In genomic region chr7:148306759-148307158, GRCh38 we compare ENCODE assay signal across 21 cellular contexts.
DNase-seq lines count a peak whose midpoint lies in the region; ATAC-seq and TF ChIP-seq lines count a peak whose summit lies in the region.
"Had no signal": no experiment of that assay in that cellular context is flagged by ENCODE, and none has a peak within 500 bp of the region (broad histone marks: within the 10 kb centered on the region; RNA-seq: fewer than 3 reads in every experiment).

No MANE protein-coding gene starts in this region.

- H3K9ac ChIP-seq in smooth muscle cell (ENCODE audit: low read depth): no peak overlapping the region
- H3K9ac ChIP-seq in endodermal cell (ENCODE audit: extremely low read depth, low read length, poor library complexity, severe bottlenecking): no peak overlapping the region

- H3K27me3 ChIP-seq in smooth muscle cell (ENCODE audit: low read depth) (no peaks in the 10 kb centered on the region), endodermal cell (ENCODE audit: control insufficient read depth, insufficient read depth, low read length, poor library complexity, severe bottlenecking) (no peaks in the 10 kb centered on the region)
- H3K27me3 ChIP-seq: testis had no signal

- no peaks in the 10 kb centered on the region for H4K20me1 ChIP-seq in smooth muscle cell (ENCODE audit: low read depth)

- ATAC-seq in stimulated activated naive CD8-positive, alpha-beta T cell treated with anti-CD3 and anti-CD28 coated beads, Interleukin-15, Interleukin-2, amounts not matched to agents 100 U/mL and 50 U/mL, for 24 hours: no peak
- ATAC-seq in GM21723 (IDR thresholded peaks at IDR 0.05; ENCODE audit: unreplicated experiment) (peak; percentile 65), HG03442 (IDR thresholded peaks at IDR 0.05; ENCODE audit: unreplicated experiment) (peak; percentile 75)
- no peak for ATAC-seq in effector memory CD8-positive, alpha-beta T cell (replicated peaks)
- ATAC-seq: activated T-helper 17 cell treated with anti-CD3 and anti-CD28 coated beads, Interleukin-2, amount 50 U/mL, for 72 hours; PC-3 had no signal

- DNase-seq in stimulated activated naive CD8-positive, alpha-beta T cell treated with anti-CD3 and anti-CD28 coated beads, Interleukin-15, Interleukin-2, amounts not matched to agents 100 U/mL and 50 U/mL, for 24 hours: no peak
- no peak for DNase-seq in smooth muscle cell (lab: John Stamatoyannopoulos, UW; ENCODE audit: unreplicated experiment)
- no peak for DNase-seq in endodermal cell
- DNase-seq in activated CD4-positive, alpha-beta T cell treated with anti-CD3 and anti-CD28 coated beads for 1 hour: no peak
- no peak for DNase-seq in effector memory CD8-positive, alpha-beta T cell
- DNase-seq: activated CD4-positive, alpha-beta memory T cell treated with anti-CD3 and anti-CD28 coated beads, Interleukin-2, amount 10 ng/mL, durations not matched to agents 7 days and 5 days; CD4-positive, CD25-positive, alpha-beta regulatory T cell; erythroblast; glutamatergic neuron; Kasumi-1; mesenchymal stem cell; NCI-H146; NCI-H510A; PC-3; retina; testis had no signal

- H3K27ac ChIP-seq in smooth muscle cell (ENCODE audit: low read depth) (no peak overlapping the region), endodermal cell (ENCODE audit: low read depth, low read length) (no peak overlapping the region)
- H3K27ac ChIP-seq: testis had no signal

- no peaks in the 10 kb centered on the region for H3F3A ChIP-seq in smooth muscle cell (ENCODE audit: low read depth)

- peak overlapping the region; percentile 76 for H3K27ac Mint-ChIP-seq in stimulated activated naive CD8-positive, alpha-beta T cell treated with anti-CD3 and anti-CD28 coated beads, Interleukin-15, Interleukin-2, amounts not matched to agents 100 ng/mL and 50 ng/mL, for 24 hours
- no peak overlapping the region for H3K27ac Mint-ChIP-seq in endodermal cell
- no peak overlapping the region for H3K27ac Mint-ChIP-seq in effector memory CD8-positive, alpha-beta T cell
- H3K27ac Mint-ChIP-seq: activated CD4-positive, alpha-beta memory T cell treated with anti-CD3 and anti-CD28 coated beads, Interleukin-2, amount 10 ng/mL, durations not matched to agents 7 days and 5 days; activated T-helper 17 cell treated with anti-CD3 and anti-CD28 coated beads, Interleukin-2, amount 50 U/mL, for 72 hours had no signal

- TF ChIP-seq CTCF in smooth muscle cell (IDR thresholded peaks at IDR 0.05; ENCODE audit: borderline replicate concordance, insufficient read depth, poor library complexity, severe bottlenecking): no peak
- TF ChIP-seq CTCF in endodermal cell (conservative IDR thresholded peaks at IDR 0.05): no peak

- 76% methylated on average over 4 of the region's 4 CpGs for WGBS in smooth muscle cell (ENCODE audit: low lambda C conversion rate)
- WGBS in endodermal cell (ENCODE audit: insufficient coverage in 1 of 2, insufficient read length in 1 of 2), 2 experiments: 87 to 100% methylated on average over 2 to 4 of the region's 4 CpGs

- no peaks in the 10 kb centered on the region for H3K36me3 Mint-ChIP-seq in stimulated activated naive CD8-positive, alpha-beta T cell treated with anti-CD3 and anti-CD28 coated beads, Interleukin-15, Interleukin-2, amounts not matched to agents 100 ng/mL and 50 ng/mL, for 24 hours (ENCODE audit: low read depth)
- H3K36me3 Mint-ChIP-seq in endodermal cell (ENCODE audit: low read depth): no peaks in the 10 kb centered on the region
- no peaks in the 10 kb centered on the region for H3K36me3 Mint-ChIP-seq in effector memory CD8-positive, alpha-beta T cell (ENCODE audit: insufficient read depth)

- H3K4me3 ChIP-seq in smooth muscle cell (no peak overlapping the region), endodermal cell (ENCODE audit: low read length) (no peak overlapping the region)
- H3K4me3 ChIP-seq: testis had no signal

- H3K36me3 ChIP-seq in smooth muscle cell (ENCODE audit: low read depth) (no peaks in the 10 kb centered on the region), endodermal cell (ENCODE audit: control insufficient read depth, insufficient read depth, low read length) (no peaks in the 10 kb centered on the region)

- no peak overlapping the region for H2AFZ ChIP-seq in smooth muscle cell (ENCODE audit: low read depth)

- H3K4me1 Mint-ChIP-seq in stimulated activated naive CD8-positive, alpha-beta T cell treated with anti-CD3 and anti-CD28 coated beads, Interleukin-15, Interleukin-2, amounts not matched to agents 100 ng/mL and 50 ng/mL, for 24 hours (ENCODE audit: low read depth): peaks cover 38% of the 10 kb centered on the region
- H3K4me1 Mint-ChIP-seq in endodermal cell: peaks cover 59% of the 10 kb centered on the region
- H3K4me1 Mint-ChIP-seq in effector memory CD8-positive, alpha-beta T cell (ENCODE audit: low read depth in 2 of 2): no peaks in the 10 kb centered on the region
- H3K4me1 Mint-ChIP-seq: neural crest cell had no signal

- no peak overlapping the region for H3K4me3 Mint-ChIP-seq in stimulated activated naive CD8-positive, alpha-beta T cell treated with anti-CD3 and anti-CD28 coated beads, Interleukin-15, Interleukin-2, amounts not matched to agents 100 ng/mL and 50 ng/mL, for 24 hours
- no peak overlapping the region for H3K4me3 Mint-ChIP-seq in endodermal cell
- no peak overlapping the region for H3K4me3 Mint-ChIP-seq in effector memory CD8-positive, alpha-beta T cell
- H3K4me3 Mint-ChIP-seq: activated CD4-positive, alpha-beta memory T cell treated with anti-CD3 and anti-CD28 coated beads, Interleukin-2, amount 10 ng/mL, durations not matched to agents 7 days and 5 days; activated T-helper 17 cell treated with anti-CD3 and anti-CD28 coated beads, Interleukin-2, amount 50 U/mL, for 72 hours; CD4-positive, CD25-positive, alpha-beta regulatory T cell; neural crest cell had no signal

- peaks cover 7% of the 10 kb centered on the region for H3K4me1 ChIP-seq in smooth muscle cell (ENCODE audit: low read depth)
- H3K4me1 ChIP-seq in endodermal cell (ENCODE audit: control insufficient read depth, insufficient read depth, low read length): peaks cover 14% of the 10 kb centered on the region
- H3K4me1 ChIP-seq: testis had no signal

- H3K9me3 Mint-ChIP-seq in stimulated activated naive CD8-positive, alpha-beta T cell treated with anti-CD3 and anti-CD28 coated beads, Interleukin-15, Interleukin-2, amounts not matched to agents 100 ng/mL and 50 ng/mL, for 24 hours: no peaks in the 10 kb centered on the region
- H3K9me3 Mint-ChIP-seq in endodermal cell: no peaks in the 10 kb centered on the region
- H3K9me3 Mint-ChIP-seq in effector memory CD8-positive, alpha-beta T cell: no peaks in the 10 kb centered on the region
- H3K9me3 Mint-ChIP-seq: activated CD4-positive, alpha-beta memory T cell treated with anti-CD3 and anti-CD28 coated beads, Interleukin-2, amount 10 ng/mL, durations not matched to agents 7 days and 5 days; activated T-helper 17 cell treated with anti-CD3 and anti-CD28 coated beads, Interleukin-2, amount 50 U/mL, for 72 hours; neural crest cell had no signal

- H3K79me2 ChIP-seq in smooth muscle cell (ENCODE audit: low read depth): no peaks in the 10 kb centered on the region

- H3K4me2 ChIP-seq in smooth muscle cell: no peak overlapping the region

- H3K9me3 ChIP-seq in smooth muscle cell (replicated peaks; ENCODE audit: low read depth): no peaks in the 10 kb centered on the region
- H3K9me3 ChIP-seq in endodermal cell (ENCODE audit: control insufficient read depth, low read length): no peaks in the 10 kb centered on the region
- H3K9me3 ChIP-seq: testis had no signal

- no peaks in the 10 kb centered on the region for H3K27me3 Mint-ChIP-seq in stimulated activated naive CD8-positive, alpha-beta T cell treated with anti-CD3 and anti-CD28 coated beads, Interleukin-15, Interleukin-2, amounts not matched to agents 100 ng/mL and 50 ng/mL, for 24 hours
- H3K27me3 Mint-ChIP-seq in endodermal cell (ENCODE audit: insufficient read depth): no peaks in the 10 kb centered on the region
- H3K27me3 Mint-ChIP-seq in effector memory CD8-positive, alpha-beta T cell: peaks cover 21 to 30% of the 10 kb centered on the region in 2 donors
- H3K27me3 Mint-ChIP-seq: activated CD4-positive, alpha-beta memory T cell treated with anti-CD3 and anti-CD28 coated beads, Interleukin-2, amount 10 ng/mL, durations not matched to agents 7 days and 5 days; activated T-helper 17 cell treated with anti-CD3 and anti-CD28 coated beads, Interleukin-2, amount 50 U/mL, for 72 hours; CD4-positive, CD25-positive, alpha-beta regulatory T cell had no signal

Comparison
In these comparisons a context has a peak if more than half of its experiments do, and no peak if none do; other contexts are left out.
1. ATAC-seq: peak in GM21723 (single experiment) and HG03442 (single experiment); none in stimulated activated naive CD8-positive, alpha-beta T cell treated with anti-CD3 and anti-CD28 coated beads, Interleukin-15, Interleukin-2, amounts not matched to agents 100 U/mL and 50 U/mL, for 24 hours (single experiment) and effector memory CD8-positive, alpha-beta T cell (single experiment).